ENCODE assay signal across 8 cellular contexts in the genomic region with DNA sequence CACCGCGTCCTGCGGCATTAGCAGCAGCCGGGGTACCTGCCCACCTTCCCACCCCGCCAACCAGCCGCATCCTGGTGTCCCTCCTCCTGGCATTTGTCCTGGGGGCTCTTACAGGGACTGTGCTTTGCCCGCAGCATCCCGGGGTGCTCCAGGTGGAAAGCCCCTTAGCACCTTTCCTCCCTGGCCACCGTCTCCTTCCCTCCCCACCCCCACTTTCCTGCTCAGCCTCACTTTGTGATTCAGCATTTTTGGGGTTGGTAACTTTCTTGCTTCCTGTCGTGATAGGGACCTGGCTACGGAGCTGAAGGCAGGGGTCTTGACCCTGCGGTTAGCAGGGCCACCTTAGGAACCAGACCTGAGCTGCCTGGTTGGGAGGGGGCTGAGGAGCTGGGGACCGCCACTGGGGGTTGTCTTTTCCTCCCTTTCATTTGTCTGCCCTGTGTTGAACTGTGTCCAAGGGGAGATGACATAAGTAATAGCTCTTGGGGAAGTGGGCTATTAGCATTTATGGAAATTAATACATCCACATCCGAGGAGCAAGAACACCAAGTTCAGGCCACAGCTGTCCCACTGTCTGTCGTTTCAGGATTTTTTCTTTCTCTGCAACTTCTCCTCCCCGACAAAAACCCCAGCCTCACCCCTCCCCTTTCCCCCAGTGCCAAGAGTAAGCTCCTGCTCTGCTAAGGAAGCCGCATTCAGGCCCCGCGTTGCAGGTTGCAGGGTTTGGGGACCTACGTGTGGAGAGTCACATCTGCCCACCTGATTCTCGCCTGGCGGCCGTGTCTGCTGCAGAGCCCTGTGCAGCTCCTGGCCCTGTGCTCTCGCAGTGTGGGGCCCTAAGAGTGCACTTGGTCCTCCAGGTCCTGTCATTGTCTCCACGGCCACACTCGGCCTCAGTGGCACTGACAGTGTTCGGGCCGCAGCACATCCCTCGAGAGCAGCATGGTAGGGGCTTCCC. TPM values are rescaled to one million over a fixed set of nuclear protein-coding genes. Genes with fewer than 3 reads are reported as not detected.
DNase-seq lines count a peak whose midpoint lies in the region; ATAC-seq and TF ChIP-seq lines count a peak whose summit lies in the region.

No MANE protein-coding gene starts in this region.

- H3K4me3 Mint-ChIP-seq in central memory CD8-positive, alpha-beta T cell: peak overlapping the region; percentile 88
- peak overlapping the region; percentile 91 for H3K4me3 Mint-ChIP-seq in natural killer cell treated with Interleukin-12 subunit alpha and Interleukin-12 subunit beta and Interleukin-15 and Interleukin-18, amount 100 ng/mL, for 72 hours

- peak overlapping the region; percentile 93 for H3K27ac Mint-ChIP-seq in central memory CD8-positive, alpha-beta T cell (ENCODE audit: low read depth)
- H3K27ac Mint-ChIP-seq in natural killer cell treated with Interleukin-12 subunit alpha and Interleukin-12 subunit beta and Interleukin-15 and Interleukin-18, amount 100 ng/mL, for 72 hours: peak overlapping the region; percentile 92 to 96

- no peaks in the 10 kb centered on the region for H3K27me3 Mint-ChIP-seq in central memory CD8-positive, alpha-beta T cell
- no peaks in the 10 kb centered on the region for H3K27me3 Mint-ChIP-seq in natural killer cell treated with Interleukin-12 subunit alpha and Interleukin-12 subunit beta and Interleukin-15 and Interleukin-18, amount 100 ng/mL, for 72 hours

- H3K36me3 Mint-ChIP-seq in central memory CD8-positive, alpha-beta T cell (ENCODE audit: insufficient read depth): peaks cover 17% of the 10 kb centered on the region
- H3K36me3 Mint-ChIP-seq in natural killer cell treated with Interleukin-12 subunit alpha and Interleukin-12 subunit beta and Interleukin-15 and Interleukin-18, amount 100 ng/mL, for 72 hours: no peaks in the 10 kb centered on the region

- H3K9me2 ChIP-seq in PC-9 (ENCODE audit: insufficient read depth): no peaks in the 10 kb centered on the region

- peak overlapping the region; percentile 74; the same call in 1 of the 2 replicates for H2AFZ ChIP-seq in PC-9

- H3K27ac ChIP-seq in PC-9: no peak overlapping the region

- intact Hi-C loops in PC-9 (cut with micrococcal nuclease; ENCODE audit: unreplicated experiment): loop anchor here (5.0 kb wide), 1 partner anchor 243 kb away; a partner anchor contains a TSS

- peak overlapping the region; percentile 91 for H3K4me2 ChIP-seq in PC-9

- H3K36me3 ChIP-seq in ES-I3 (ENCODE audit: insufficient read depth, low read length) (no peaks in the 10 kb centered on the region), PC-9 (ENCODE audit: low read depth) (no peaks in the 10 kb centered on the region)

- H3K9ac ChIP-seq in ES-I3 (ENCODE audit: low read depth, low read length): peak overlapping the region; percentile 61; the same call in 1 of the 2 replicates

- CTCF ChIA-PET in PC-9 (lab: Charles Lee): no interaction called here

- H3K9me3 ChIP-seq in ES-I3 (ENCODE audit: control insufficient read depth, insufficient read depth, low read length) (no peaks in the 10 kb centered on the region), PC-9 (ENCODE audit: insufficient read depth, low read depth) (no peaks in the 10 kb centered on the region)

- peaks cover 8% of the 10 kb centered on the region; the same call in 1 of the 2 replicates for H3K79me2 ChIP-seq in PC-9 (ENCODE audit: low read depth)

- H3K27me3 ChIP-seq in PC-9 (ENCODE audit: insufficient read depth, low read depth): no peaks in the 10 kb centered on the region

- DNase-seq in PC-9 (no peak), glomerular visceral epithelial cell (ENCODE audit: extremely low spot score) (no peak), occipital lobe (lab: John Stamatoyannopoulos, UW) (no peak), NCI-H226 (no peak)
- no peak for DNase-seq in central memory CD8-positive, alpha-beta T cell (ENCODE audit: low spot score in 2 of 2)
- DNase-seq in natural killer cell treated with Interleukin-12 subunit alpha and Interleukin-12 subunit beta and Interleukin-15 and Interleukin-18, amount 100 ng/mL, for 72 hours (ENCODE audit: low spot score): no peak

- peak overlapping the region; percentile 85; the same call in 1 of the 2 replicates for H3K4me3 ChIP-seq in PC-9

- BruUV-seq in PC-9 (replicated peaks; lab: Mats Ljungman, UMichigan): TSS peak; percentile 32

- H3F3A ChIP-seq in PC-9 (ENCODE audit: insufficient read depth, low read depth): no peaks in the 10 kb centered on the region

- H3K9me3 Mint-ChIP-seq in central memory CD8-positive, alpha-beta T cell: no peaks in the 10 kb centered on the region
- no peaks in the 10 kb centered on the region for H3K9me3 Mint-ChIP-seq in natural killer cell treated with Interleukin-12 subunit alpha and Interleukin-12 subunit beta and Interleukin-15 and Interleukin-18, amount 100 ng/mL, for 72 hours

- H3K4me1 ChIP-seq in ES-I3 (ENCODE audit: insufficient read depth, low read length) (peaks cover 3% of the 10 kb centered on the region; the same call in 1 of the 2 replicates), PC-9 (replicated peaks; ENCODE audit: insufficient read depth) (0 out of 2 replicates have a peak, but pooled peaks cover 4% of the 10 kb centered on the region)

- TF ChIP-seq CTCF in PC-9 (conservative IDR thresholded peaks at IDR 0.05): no peak

- H3K4me1 Mint-ChIP-seq in central memory CD8-positive, alpha-beta T cell: peaks cover 66% of the 10 kb centered on the region
- peaks cover 34 to 35% of the 10 kb centered on the region in 2 donors for H3K4me1 Mint-ChIP-seq in natural killer cell treated with Interleukin-12 subunit alpha and Interleukin-12 subunit beta and Interleukin-15 and Interleukin-18, amount 100 ng/mL, for 72 hours (ENCODE audit: low read depth in 2 of 2)

- ATAC-seq in central memory CD8-positive, alpha-beta T cell (replicated peaks; ENCODE audit: extremely low read depth, poor library complexity, severe bottlenecking): no peak
- no peak for ATAC-seq in natural killer cell treated with Interleukin-12 subunit alpha and Interleukin-12 subunit beta and Interleukin-15 and Interleukin-18, amount 100 ng/mL, for 72 hours
- no peak for ATAC-seq in HG02970 (IDR thresholded peaks at IDR 0.05; ENCODE audit: low FRiP score, unreplicated experiment)

- H4K20me1 ChIP-seq in PC-9 (ENCODE audit: insufficient read depth): no peaks in the 10 kb centered on the region

- POLR2A ChIA-PET in PC-9 (lab: Charles Lee; ENCODE audit: unreplicated experiment): no interaction called here

RNA-seq across cellular contexts. Expression of a gene that starts 1.6 kb away (rescaled TPM):
- total RNA-seq in PC-9 (2021) (17.9 and 21.5 TPM in 2 replicates), occipital lobe (8.6 TPM)
- total RNA-seq in natural killer cell treated with Interleukin-12 subunit alpha and Interleukin-12 subunit beta and Interleukin-15 and Interleukin-18, amount 100 ng/mL, for 72 hours: 10 to 100 TPM; 27.6 to 58.5 TPM

RNA-seq across cellular contexts. Expression of a gene that starts 51.9 kb away (rescaled TPM):
- 19.6 and 21.4 TPM in 2 replicates for total RNA-seq in PC-9 (2021)
- 100 to 1,000 TPM; 157 to 360 TPM for total RNA-seq in natural killer cell treated with Interleukin-12 subunit alpha and Interleukin-12 subunit beta and Interleukin-15 and Interleukin-18, amount 100 ng/mL, for 72 hours
- total RNA-seq in occipital lobe: 5.1 TPM
